8 cellular contexts compared by ENCODE assay signal in genomic region chr6:144104898-144105487, GRCh38. TPM values are rescaled to one million over a fixed set of nuclear protein-coding genes. Genes with fewer than 3 reads are reported as not detected.
A peak's percentile ranks its signal among the peaks of the same experiment; 100 is the strongest.
DNase-seq lines count a peak whose midpoint lies in the region; TF ChIP-seq lines count a peak whose summit lies in the region.

No MANE protein-coding gene starts in this region.

- in situ Hi-C loops in GM23248 (cut with MboI), result loop anchor here (10.0 kb wide), 1 partner anchor 380 kb away; no protein-coding TSS in a partner anchor

- no peaks in the 10 kb centered on the region for H3K9me3 ChIP-seq in GM23248 (ENCODE audit: low read depth)

- H3K27me3 ChIP-seq in GM23248 (replicated peaks; ENCODE audit: insufficient read depth) (no peaks in the 10 kb centered on the region), mesendoderm (ENCODE audit: insufficient read depth, low read length, poor library complexity) (no peaks in the 10 kb centered on the region)

- no peak overlapping the region for H4K5ac ChIP-seq in mesendoderm (ENCODE audit: low read length)

- H3K36me3 ChIP-seq in GM23248 (ENCODE audit: low read depth) (no peaks in the 10 kb centered on the region), mesendoderm (ENCODE audit: control insufficient read depth, insufficient read depth, low read length) (no peaks in the 10 kb centered on the region)

- H2AFZ ChIP-seq in GM23248, result no peak overlapping the region

- H3K9me2 ChIP-seq in GM23248 (ENCODE audit: insufficient read depth), result no peaks in the 10 kb centered on the region

- H3K79me1 ChIP-seq in mesendoderm (ENCODE audit: low read length), result no peaks in the 10 kb centered on the region

- H3K9ac ChIP-seq in GM23248 (no peak overlapping the region), mesendoderm (ENCODE audit: low read length) (no peak overlapping the region)

- H3K18ac ChIP-seq in mesendoderm (ENCODE audit: low read length), result no peak overlapping the region

- H3K4me3 ChIP-seq in GM23248, result no peak overlapping the region
- H3K4me3 ChIP-seq in LNCaP clone FGC (ENCODE audit: low read depth, low read length), result no peak overlapping the region
- no peak overlapping the region for H3K4me3 ChIP-seq in mesendoderm (ENCODE audit: low read length)

- no peak overlapping the region for H4K8ac ChIP-seq in mesendoderm (ENCODE audit: low read depth, low read length)

- no peak overlapping the region for H3K4ac ChIP-seq in mesendoderm (ENCODE audit: low read depth, low read length)

- H4K20me1 ChIP-seq in GM23248 (ENCODE audit: insufficient read depth), result no peaks in the 10 kb centered on the region

- no peak overlapping the region for H2BK120ac ChIP-seq in mesendoderm (ENCODE audit: low read depth, low read length)

- 0 to 2% methylated on average over 2 of the region's 2 CpGs for WGBS in GM23248 (ENCODE audit: low coverage in 1 of 2, low lambda C conversion rate in 2 of 2, missing lambda C conversion rate in 2 of 2), 2 experiments
- WGBS in mesendoderm (ENCODE audit: extremely low coverage, insufficient coverage, low lambda C conversion rate), result no CpG with 5 or more reads among the region's 2 CpGs

- H3K27ac ChIP-seq in 22Rv1 (no peak overlapping the region), GM23248 (no peak overlapping the region), mesendoderm (ENCODE audit: low read depth, low read length) (no peak overlapping the region)

- peak; percentile 84 for TF ChIP-seq CTCF in 22Rv1 (IDR thresholded peaks at IDR 0.05)
- TF ChIP-seq CTCF in LNCaP clone FGC (IDR thresholded peaks at IDR 0.05; ENCODE audit: control insufficient read depth, extremely low read depth, insufficient read depth), result peak; percentile 72

- H3F3A ChIP-seq in GM23248 (ENCODE audit: insufficient read depth), result no peaks in the 10 kb centered on the region

- no peak overlapping the region for H3K23ac ChIP-seq in mesendoderm (ENCODE audit: low read length)

- peak; percentile 23 for DNase-seq in DMS79 (lab: John Stamatoyannopoulos, UW)
- peak; percentile 80 for DNase-seq in GM23248
- peak; percentile 50 for DNase-seq in LNCaP clone FGC (ENCODE audit: low read depth)
- peak; percentile 47 for DNase-seq in SK-N-DZ (ENCODE audit: low spot score)
- DNase-seq in effector CD4-positive, alpha-beta T cell, result peak; percentile 43
- DNase-seq in mesendoderm, result peak; percentile 73
- no peak for DNase-seq in cerebellum (ENCODE audit: low spot score)

- H2AK5ac ChIP-seq in mesendoderm (ENCODE audit: low read length), result no peak overlapping the region

- H3K4me2 ChIP-seq in GM23248 (ENCODE audit: unreplicated experiment), result no peak overlapping the region
- no peak overlapping the region for H3K4me2 ChIP-seq in mesendoderm (ENCODE audit: low read length)

- H2BK5ac ChIP-seq in mesendoderm (ENCODE audit: low read length), result no peak overlapping the region

- no peaks in the 10 kb centered on the region for H3K4me1 ChIP-seq in GM23248 (ENCODE audit: insufficient read depth)
- H3K4me1 ChIP-seq in mesendoderm (ENCODE audit: control insufficient read depth, low read depth, low read length), result no peaks in the 10 kb centered on the region

- no peaks in the 10 kb centered on the region for H3K79me2 ChIP-seq in GM23248 (ENCODE audit: insufficient read depth)
- H3K79me2 ChIP-seq in mesendoderm (ENCODE audit: control insufficient read depth, insufficient read depth, low read length), result no peaks in the 10 kb centered on the region

- H3K56ac ChIP-seq in mesendoderm (ENCODE audit: low read length), result no peak overlapping the region

- H2BK15ac ChIP-seq in mesendoderm (replicated peaks; ENCODE audit: low read depth), result no peak overlapping the region

RNA-seq across cellular contexts. Expression of gene SF3B5, which starts 9.6 kb away (rescaled TPM):
- 131 and 137 TPM in 2 replicates for total RNA-seq in GM23248 (2014; rRNA removed; shearing (Covaris generic))
- polyA plus RNA-seq in GM23248 (2016; fragmentation: Nextera tagmentation; extraction: Ambion mirVana), result 192 and 197 TPM in 2 replicates
- polyA plus RNA-seq in SK-N-DZ (2014; cell fraction: cytosol; rRNA removed), result 214 and 220 TPM in 2 replicates
- polyA plus RNA-seq in SK-N-DZ (2014; cell fraction: nucleus; rRNA removed), result 118 and 147 TPM in 2 replicates
- polyA plus RNA-seq in mesendoderm (2013, experiment 1 of 2), result 285 TPM
- polyA plus RNA-seq in mesendoderm (2013, experiment 2 of 2), result 286 TPM
- 46.2 TPM for total RNA-seq in cerebellum

RNA-seq across cellular contexts. Expression of gene STX11, which starts 45.3 kb away (rescaled TPM):
- total RNA-seq in GM23248 (2014; rRNA removed; shearing (Covaris generic)), result 1.1 and 2.8 TPM in 2 replicates
- 1.9 and 2.2 TPM in 2 replicates for polyA plus RNA-seq in GM23248 (2016; fragmentation: Nextera tagmentation; extraction: Ambion mirVana)
- polyA plus RNA-seq in SK-N-DZ (2014; cell fraction: cytosol; rRNA removed), result not detected in 2 replicates
- not detected in 2 replicates for polyA plus RNA-seq in SK-N-DZ (2014; cell fraction: nucleus; rRNA removed)
- 2.0 TPM for polyA plus RNA-seq in mesendoderm (2013, experiment 1 of 2)
- polyA plus RNA-seq in mesendoderm (2013, experiment 2 of 2), result 2.3 TPM
- total RNA-seq in cerebellum, result 1.2 TPM
